Comparison of ENCODE assay signal across 15 cellular contexts in the genomic region with DNA sequence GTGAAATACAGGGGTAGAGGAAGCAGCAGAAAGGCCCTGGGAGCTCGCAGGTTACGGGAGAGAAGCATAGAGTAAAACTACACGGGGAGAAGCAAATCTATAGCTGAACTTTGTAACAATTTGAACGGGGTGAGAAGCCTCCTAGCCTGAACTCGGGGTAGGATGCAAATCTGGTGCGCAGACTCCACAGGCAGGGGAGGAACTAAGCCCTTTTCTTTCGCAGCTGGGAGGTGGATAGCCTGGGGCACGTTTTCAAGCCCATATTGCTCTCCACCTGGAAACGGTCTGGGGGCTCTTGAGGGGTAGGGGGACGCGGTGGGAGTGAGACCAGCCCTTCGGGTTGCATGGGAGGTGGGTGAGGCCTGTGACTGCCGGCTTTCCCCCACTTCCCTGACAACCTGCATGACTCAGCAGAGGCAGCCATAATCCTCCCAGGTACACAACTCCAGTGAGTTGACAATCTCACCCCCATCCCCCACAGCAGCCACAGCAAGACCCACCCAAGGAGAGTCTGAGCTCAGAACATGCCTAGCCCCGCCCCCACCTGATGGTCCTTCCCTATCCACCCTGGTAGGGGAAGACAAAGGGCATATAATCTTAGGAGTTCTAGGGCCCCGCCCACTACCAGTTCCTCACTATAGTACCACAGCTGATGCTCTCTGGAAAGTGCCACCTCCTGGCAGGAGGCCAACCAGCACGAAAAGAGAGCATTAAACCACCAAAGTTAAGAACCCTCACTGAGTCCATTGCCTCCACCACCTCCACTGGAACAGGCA. TPM values are rescaled to one million over a fixed set of nuclear protein-coding genes. Genes with fewer than 3 reads are reported as not detected.
DNase-seq lines count a peak whose midpoint lies in the region; TF ChIP-seq lines count a peak whose summit lies in the region.
"Had no signal": no experiment of that assay in that cellular context is flagged by ENCODE, and none has a peak within 500 bp of the region (broad histone marks: within the 10 kb centered on the region; RNA-seq: fewer than 3 reads in every experiment).

No MANE protein-coding gene starts in this region.

- no peaks in the 10 kb centered on the region for H3K27me3 Mint-ChIP-seq in endodermal cell (ENCODE audit: insufficient read depth)
- H3K27me3 Mint-ChIP-seq: activated T-cell treated with anti-CD3 and anti-CD28 coated beads, Interleukin-2, amount 50 U/mL, for 24 hours had no signal

- H3K27ac ChIP-seq in MM.1S (ENCODE audit: low read length), result no peak overlapping the region
- no peak overlapping the region for H3K27ac ChIP-seq in endodermal cell (ENCODE audit: low read depth, low read length)
- peak overlapping the region; percentile 58 for H3K27ac ChIP-seq in trophoblast cell (ENCODE audit: low read depth, low read length)
- H3K27ac ChIP-seq: left ventricle myocardium inferior, neutrophil had no signal

- H4K8ac ChIP-seq in trophoblast cell (ENCODE audit: low read depth, low read length), result peak overlapping the region; percentile 66

- no peaks in the 10 kb centered on the region for H3K36me3 Mint-ChIP-seq in endodermal cell (ENCODE audit: low read depth)

- H4K91ac ChIP-seq in trophoblast cell (ENCODE audit: low read depth, low read length), result peak overlapping the region; percentile 83

- H3K79me2 ChIP-seq in MM.1S (ENCODE audit: low read length) (no peaks in the 10 kb centered on the region), trophoblast cell (ENCODE audit: control insufficient read depth, insufficient read depth, low read length, poor library complexity) (no peaks in the 10 kb centered on the region)

- peak overlapping the region; percentile 80 for H2BK5ac ChIP-seq in trophoblast cell (ENCODE audit: low read depth, low read length, poor library complexity)

- H3K9me2 ChIP-seq in MM.1S (replicated peaks; ENCODE audit: insufficient read depth, low read length), result no peaks in the 10 kb centered on the region

- H3K18ac ChIP-seq in trophoblast cell (ENCODE audit: low read length), result peak overlapping the region; percentile 58

- H3K4me2 ChIP-seq in MM.1S (ENCODE audit: low read depth, low read length) (no peak overlapping the region), trophoblast cell (ENCODE audit: low read length) (no peak overlapping the region)

- H2BK12ac ChIP-seq in trophoblast cell (ENCODE audit: low read length), result peak overlapping the region; percentile 61

- no peaks in the 10 kb centered on the region for H3K36me3 ChIP-seq in MM.1S (replicated peaks; ENCODE audit: insufficient read depth, low read length)
- H3K36me3 ChIP-seq in endodermal cell (ENCODE audit: control insufficient read depth, insufficient read depth, low read length), result no peaks in the 10 kb centered on the region
- H3K36me3 ChIP-seq in trophoblast cell (ENCODE audit: control insufficient read depth in 1 of 2, insufficient read depth in 2 of 2, low read length in 2 of 2), result no peaks in the 10 kb centered on the region
- H3K36me3 ChIP-seq: left ventricle myocardium inferior, neutrophil had no signal

- WGBS in endodermal cell (ENCODE audit: insufficient coverage in 1 of 2, insufficient read length in 1 of 2), 2 experiments, result 59 to 61% methylated on average over 7 to 16 of the region's 16 CpGs
- WGBS in trophoblast cell (ENCODE audit: extremely low coverage, insufficient coverage, insufficient read length), result no CpG with 5 or more reads among the region's 16 CpGs

- H3K9me3 Mint-ChIP-seq in endodermal cell, result no peaks in the 10 kb centered on the region
- H3K9me3 Mint-ChIP-seq: activated T-cell treated with anti-CD3 and anti-CD28 coated beads, Interleukin-2, amount 50 U/mL, for 24 hours had no signal

- H3K4me3 ChIP-seq in MM.1S (ENCODE audit: low read length), result no peak overlapping the region
- no peak overlapping the region for H3K4me3 ChIP-seq in endodermal cell (ENCODE audit: low read length)
- H3K4me3 ChIP-seq in trophoblast cell (ENCODE audit: low read depth, low read length), result no peak overlapping the region
- H3K4me3 ChIP-seq: left ventricle myocardium inferior had no signal

- no peak overlapping the region for H3K9ac ChIP-seq in MM.1S (ENCODE audit: low read length)
- peak overlapping the region; percentile 49 for H3K9ac ChIP-seq in endodermal cell (ENCODE audit: extremely low read depth, low read length, poor library complexity, severe bottlenecking)
- H3K9ac ChIP-seq in trophoblast cell (ENCODE audit: low read length), result no peak overlapping the region

- peaks cover 25% of the 10 kb centered on the region for H3K4me1 Mint-ChIP-seq in endodermal cell

- TF ChIP-seq CTCF in MM.1S (IDR thresholded peaks at IDR 0.05; ENCODE audit: low read length) (no peak), endodermal cell (conservative IDR thresholded peaks at IDR 0.05) (peak; percentile 40)

- H3K14ac ChIP-seq in trophoblast cell (ENCODE audit: low read length), result peak overlapping the region; percentile 49

- peak overlapping the region; percentile 47 for H3K4me3 Mint-ChIP-seq in endodermal cell
- H3K4me3 Mint-ChIP-seq: activated T-cell treated with anti-CD3 and anti-CD28 coated beads, Interleukin-2, amount 50 U/mL, for 24 hours had no signal

- no peaks in the 10 kb centered on the region for H3K27me3 ChIP-seq in MM.1S (replicated peaks; ENCODE audit: insufficient read depth, low read length)
- H3K27me3 ChIP-seq in endodermal cell (ENCODE audit: control insufficient read depth, insufficient read depth, low read length, poor library complexity, severe bottlenecking), result no peaks in the 10 kb centered on the region
- no peaks in the 10 kb centered on the region for H3K27me3 ChIP-seq in trophoblast cell (ENCODE audit: insufficient read depth, low read length)

- peak; percentile 26 for DNase-seq in NCI-H748 (lab: John Stamatoyannopoulos, UW; ENCODE audit: unreplicated experiment)
- no peak for DNase-seq in NCI-H748 treated with DMSO at 0.1 percent for 48 hours (lab: John Stamatoyannopoulos, UW)
- DNase-seq in MM.1S, result peak; percentile 11
- peak; percentile 96 for DNase-seq in endodermal cell
- no peak for DNase-seq in trophoblast cell
- DNase-seq in activated gamma-delta T cell (lab: John Stamatoyannopoulos, UW), result no peak
- DNase-seq in Ammon's horn (ENCODE audit: low spot score), result no peak
- no peak for DNase-seq in dedifferentiated amniotic fluid mesenchymal stem cell (ENCODE audit: extremely low spot score)
- DNase-seq: activated T-cell treated with anti-CD3 and anti-CD28 coated beads, Interleukin-2, amount 50 U/mL, for 24 hours; anterior cingulate cortex; effector CD4-positive, alpha-beta T cell; EL; KG1; left ventricle myocardium inferior had no signal

- no peak overlapping the region for H2AFZ ChIP-seq in MM.1S (ENCODE audit: low read length)
- H2AFZ ChIP-seq in trophoblast cell (ENCODE audit: insufficient read depth, low read length, poor library complexity), result no peak overlapping the region

- H3K4me1 ChIP-seq in MM.1S (ENCODE audit: low read length) (no peaks in the 10 kb centered on the region), endodermal cell (ENCODE audit: control insufficient read depth, insufficient read depth, low read length) (no peaks in the 10 kb centered on the region), trophoblast cell (ENCODE audit: control insufficient read depth in 1 of 2, insufficient read depth in 2 of 2, low read length in 2 of 2) (peaks cover 14 to 21% of the 10 kb centered on the region in 2 experiments)
- H3K4me1 ChIP-seq: left ventricle myocardium inferior had no signal

- H4K20me1 ChIP-seq in MM.1S (ENCODE audit: insufficient read depth, low read length), result no peaks in the 10 kb centered on the region

- no peaks in the 10 kb centered on the region for H3F3A ChIP-seq in MM.1S (ENCODE audit: insufficient read depth, low read length)

- peak overlapping the region; percentile 99 for H3K27ac Mint-ChIP-seq in endodermal cell
- H3K27ac Mint-ChIP-seq: activated T-cell treated with anti-CD3 and anti-CD28 coated beads, Interleukin-2, amount 50 U/mL, for 24 hours had no signal

- H4K12ac ChIP-seq in trophoblast cell (ENCODE audit: low read depth, low read length), result peak overlapping the region; percentile 3

- no peak overlapping the region for H3K23ac ChIP-seq in trophoblast cell (ENCODE audit: low read length)

- peak overlapping the region; percentile 68 for H2BK120ac ChIP-seq in trophoblast cell (ENCODE audit: insufficient read depth, low read length, poor library complexity)

- peak overlapping the region; percentile 44 for H3K4ac ChIP-seq in trophoblast cell (ENCODE audit: low read depth, low read length)

- peak overlapping the region; percentile 52 for H2AK5ac ChIP-seq in trophoblast cell (ENCODE audit: low read length)

- no peaks in the 10 kb centered on the region for H3K9me3 ChIP-seq in MM.1S (replicated peaks; ENCODE audit: insufficient read depth, low read length)
- H3K9me3 ChIP-seq in endodermal cell (ENCODE audit: control insufficient read depth, low read length), result no peaks in the 10 kb centered on the region
- H3K9me3 ChIP-seq in trophoblast cell (ENCODE audit: insufficient read depth, low read depth, low read length), result no peaks in the 10 kb centered on the region
- H3K9me3 ChIP-seq: left ventricle myocardium inferior, neutrophil had no signal

- H3K79me1 ChIP-seq in trophoblast cell (ENCODE audit: low read length), result peaks cover 12% of the 10 kb centered on the region

RNA-seq across cellular contexts. Expression of a gene that starts 29.9 kb away (rescaled TPM):
- 1 to 10 TPM; 1.2 to 2.6 TPM for total RNA-seq in endodermal cell
- 0.50 TPM for polyA plus RNA-seq in endodermal cell (2013, experiment 1 of 2)
- polyA plus RNA-seq in endodermal cell (2013, experiment 2 of 2), result 0.46 TPM
- polyA plus RNA-seq in trophoblast cell (2013), result 2.1 and 2.2 TPM in 2 replicates
- total RNA-seq: left ventricle myocardium inferior had no signal

Comparison
In these comparisons a context has a peak if more than half of its experiments do, and no peak if none do; other contexts are left out.
1. DNase-seq: peak in NCI-H748 (single experiment), MM.1S (single experiment) and endodermal cell (single experiment); none in NCI-H748 treated with DMSO at 0.1 percent for 48 hours (single experiment), trophoblast cell (0 of 2), activated gamma-delta T cell (single experiment), Ammon's horn (single experiment) and dedifferentiated amniotic fluid mesenchymal stem cell (single experiment).